7 cellular contexts compared by ENCODE assay signal in the genomic region with DNA sequence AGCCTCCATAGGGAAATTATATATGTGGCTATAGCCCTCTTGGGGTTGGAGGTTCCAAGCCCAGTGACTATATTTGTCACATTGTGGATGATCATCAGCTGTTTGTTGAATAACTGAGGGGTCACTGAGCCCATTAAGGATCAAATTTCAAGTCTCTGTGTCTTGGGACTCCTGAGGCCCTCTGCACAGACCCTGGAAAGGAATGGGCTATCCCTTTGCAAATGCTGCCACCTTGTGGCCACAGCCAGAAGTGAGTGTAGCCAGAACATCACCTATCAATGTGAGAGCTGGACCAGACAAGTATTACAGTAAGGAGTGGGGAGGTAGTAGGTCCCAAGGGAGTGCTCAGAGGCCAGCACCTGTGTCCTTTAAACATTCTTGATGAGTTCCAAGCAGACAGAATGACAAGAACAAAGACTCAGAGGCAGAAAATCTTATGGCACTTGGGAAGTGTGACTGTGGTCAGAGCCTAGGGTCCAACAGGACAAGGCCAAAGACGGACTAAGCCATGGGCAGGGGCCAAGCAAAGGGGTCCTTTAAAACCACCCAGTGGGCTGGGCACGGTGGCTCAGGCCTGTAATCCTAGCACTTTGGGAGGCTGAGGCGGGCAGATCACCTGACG. TPM values are rescaled to one million over a fixed set of nuclear protein-coding genes. Genes with fewer than 3 reads are reported as not detected.
DNase-seq lines count a peak whose midpoint lies in the region; ATAC-seq, FAIRE-seq and TF ChIP-seq lines count a peak whose summit lies in the region.

No MANE protein-coding gene starts in this region.

- no peak overlapping the region for H3K27ac ChIP-seq in lower lobe of right lung

- DNase-seq in GM12892 (ENCODE audit: insufficient read length) (peak; percentile 65), NCI-H526 treated with DMSO at 0.1 percent for 48 hours (lab: John Stamatoyannopoulos, UW) (peak; percentile 66), dermis microvascular lymphatic vessel endothelial cell (ENCODE audit: low read depth in 2 of 2) (peak; percentile 39 to 73), lower lobe of right lung (peak; percentile 81)
- peak; percentile 67 to 77 for DNase-seq in activated CD4-positive, alpha-beta T cell treated with anti-CD3 and anti-CD28 coated beads, Interleukin-2, amount 50 U/mL, for 24 hours (ENCODE audit: low read depth in 1 of 2, low spot score in 1 of 2)
- peak; percentile 75 for DNase-seq in stimulated activated CD8-positive, alpha-beta memory T cell treated with anti-CD3 and anti-CD28 coated beads, Interleukin-15, amount 100 ng/mL, for 1 hour (ENCODE audit: low read depth)

- H3K36me3 ChIP-seq in lower lobe of right lung, result no peaks in the 10 kb centered on the region

- H3K27me3 ChIP-seq in lower lobe of right lung (ENCODE audit: low read depth), result no peaks in the 10 kb centered on the region

- no peaks in the 10 kb centered on the region for H3K4me1 ChIP-seq in lower lobe of right lung

- intact Hi-C loops in lower lobe of right lung (cut with DNase I), result loop anchor here (10.0 kb wide), 1 partner anchor 59 kb away; no protein-coding TSS in a partner anchor

- peak; percentile 95 for FAIRE-seq in GM12892 (lab: Jason Lieb, UNC)

- ATAC-seq in HG03354 (IDR thresholded peaks at IDR 0.05; ENCODE audit: poor library complexity, severe bottlenecking, unreplicated experiment), result peak; percentile 67
- ATAC-seq in lower lobe of right lung, result peak; percentile 89 to 92

- peak; percentile 94 for TF ChIP-seq CTCF in lower lobe of right lung (IDR thresholded peaks at IDR 0.05)

- TF ChIP-seq POLR2A in GM12892 (IDR thresholded peaks at IDR 0.05; ENCODE audit: low read depth, low read length), result no peak

- H3K9me3 ChIP-seq in lower lobe of right lung, result no peaks in the 10 kb centered on the region

- H3K4me3 ChIP-seq in lower lobe of right lung, result no peak overlapping the region

RNA-seq across cellular contexts. Expression of a gene that starts 8.2 kb away (rescaled TPM):
- 20.2 TPM for polyA plus RNA-seq in GM12892 (2012; ENCODE audit: missing spikeins)
- total RNA-seq in dermis microvascular lymphatic vessel endothelial cell (16.9 and 17.7 TPM in 2 replicates), lower lobe of right lung (16.5 TPM)

RNA-seq across cellular contexts. Expression of a gene that starts 14.2 kb away (rescaled TPM):
- not detected for polyA plus RNA-seq in GM12892 (2012; ENCODE audit: missing spikeins)
- total RNA-seq in dermis microvascular lymphatic vessel endothelial cell (not detected in 2 replicates), lower lobe of right lung (2.5 TPM)

RNA-seq across cellular contexts. Expression of a gene that starts 16.6 kb away (rescaled TPM):
- 92.0 TPM for polyA plus RNA-seq in GM12892 (2012; ENCODE audit: missing spikeins)
- total RNA-seq in dermis microvascular lymphatic vessel endothelial cell (76.0 and 80.8 TPM in 2 replicates), lower lobe of right lung (72.2 TPM)

RNA-seq across cellular contexts. Expression of a gene that starts 25.1 kb away (rescaled TPM):
- not detected for polyA plus RNA-seq in GM12892 (2012; ENCODE audit: missing spikeins)
- total RNA-seq in dermis microvascular lymphatic vessel endothelial cell (0.25 TPM in 1 of 2 replicates, not detected in the other), lower lobe of right lung (not detected)

RNA-seq across cellular contexts. Expression of a gene that starts 33.9 kb away (rescaled TPM):
- polyA plus RNA-seq in GM12892 (2012; ENCODE audit: missing spikeins), result 28.8 TPM
- total RNA-seq in dermis microvascular lymphatic vessel endothelial cell, result 34.9 and 48.4 TPM in 2 replicates
- 35.0 TPM for total RNA-seq in lower lobe of right lung
